ENCODE assay signal across 8 cellular contexts in the genomic region with DNA sequence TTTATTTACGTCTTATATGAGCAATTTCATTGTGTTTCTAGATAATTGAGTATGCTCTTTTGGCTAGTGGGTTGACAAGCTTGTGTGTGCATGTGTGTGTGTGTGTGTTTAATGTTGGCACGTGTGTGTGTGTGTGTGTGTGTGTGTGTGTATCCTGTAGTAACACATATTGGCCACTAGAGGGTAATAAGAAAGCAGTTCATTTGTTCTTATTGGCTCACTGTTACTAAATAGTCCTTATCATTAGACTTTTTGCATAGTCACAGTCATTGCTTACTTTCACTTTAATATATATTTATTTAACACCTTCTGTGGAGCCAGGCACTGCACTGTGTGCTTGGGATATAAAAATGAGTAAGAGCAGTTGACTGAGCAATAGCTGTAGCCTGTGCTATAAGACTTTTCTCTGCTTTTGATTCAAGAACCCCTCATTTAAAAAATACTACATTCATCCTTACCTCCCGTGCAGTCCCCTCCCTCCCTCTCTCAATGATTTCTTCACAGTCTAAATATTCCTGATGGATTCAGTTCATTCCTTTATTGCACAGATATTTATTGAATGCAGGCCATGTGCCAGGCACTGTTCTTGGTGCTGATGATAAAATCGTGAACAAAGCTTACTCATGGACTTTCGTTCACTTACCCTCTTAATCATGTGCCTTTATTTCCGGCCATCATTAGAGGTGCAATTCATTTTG.
DNase-seq lines count a peak whose midpoint lies in the region; ATAC-seq, FAIRE-seq and TF ChIP-seq lines count a peak whose summit lies in the region.

No MANE protein-coding gene starts in this region.

- 27% methylated on average over 6 of the region's 6 CpGs for WGBS in K562 (ENCODE audit: insufficient coverage, low coverage, missing lambda C conversion rate)
- 29 to 32% methylated on average over 6 of the region's 6 CpGs for WGBS in tibial nerve, 2 donors

- TF ChIP-seq EP300 in K562 (IDR thresholded peaks at IDR 0.05; ENCODE audit: low read length) = no peak
- no peak for TF ChIP-seq EP300 in tibial nerve (IDR thresholded peaks at IDR 0.05)

- BruUV-seq in K562 (replicated peaks; lab: Mats Ljungman, UMichigan) = no TSS peak

- no peak for FAIRE-seq in K562 (lab: Jason Lieb, UNC)

- H3K4me1 ChIP-seq in K562 (replicated peaks in 1 of 2; ENCODE audit: control insufficient read depth in 2 of 2, insufficient read depth in 2 of 2, low read length in 2 of 2) (peaks cover 0 to 29% of the 10 kb centered on the region in 2 experiments; a peak in 3 of 5 replicates), tibial nerve (peaks cover 0 to 66% (median 33%) of the 10 kb centered on the region in 4 donors)

- TF ChIP-seq CTCF in CD14-positive monocyte (IDR thresholded peaks at IDR 0.05) (peak; percentile 56), K562 (IDR thresholded peaks at IDR 0.05 in 2 of 3, conservative IDR thresholded peaks at IDR 0.05 in 1 of 3; ENCODE audit: insufficient read depth in 2 of 3, low read depth in 1 of 3, low read length in 3 of 3) (peak; percentile 59 to 84 (median 70)), tibial nerve (IDR thresholded peaks at IDR 0.05) (peak; percentile 32 to 66 (median 47))

- peaks cover 37% of the 10 kb centered on the region for H3K4me1 Mint-ChIP-seq in CD14-positive monocyte

- H3K4me3 ChIP-seq in K562 (no peak overlapping the region), tibial nerve (no peak overlapping the region)

- H3K27ac Mint-ChIP-seq in CD14-positive monocyte = peak overlapping the region; percentile 6 to 84 (median 76)

- peaks cover 100% of the 10 kb centered on the region for H3K79me2 ChIP-seq in K562 (ENCODE audit: control insufficient read depth, insufficient read depth, low read length)

- peaks cover 0 to 2% (median 0%) of the 10 kb centered on the region in 3 donors for H3K27me3 Mint-ChIP-seq in CD14-positive monocyte (ENCODE audit: low read depth in 3 of 3)

- no peaks in the 10 kb centered on the region for H3K9me1 ChIP-seq in K562 (ENCODE audit: control insufficient read depth, insufficient read depth, low read length)

- H3K27me3 ChIP-seq in K562 (ENCODE audit: control insufficient read depth in 2 of 2, insufficient read depth in 2 of 2, low read length in 2 of 2) (no peaks in the 10 kb centered on the region), tibial nerve (no peaks in the 10 kb centered on the region)

- peak overlapping the region; percentile 2; the same call in 1 of the 2 replicates for H3K4me2 ChIP-seq in K562 (ENCODE audit: insufficient read depth, low read length)

- no peak overlapping the region for H2AFZ ChIP-seq in K562 (ENCODE audit: low read depth, low read length)

- peak overlapping the region in 1 of 2 donors; percentile 56 for H3K4me3 Mint-ChIP-seq in CD14-positive monocyte

- ATAC-seq in GM18870 (IDR thresholded peaks at IDR 0.05; ENCODE audit: unreplicated experiment) = peak; percentile 35
- ATAC-seq in K562 = peak; percentile 74

- CTCF ChIA-PET in K562 (lab: Yijun Ruan, JAX; ENCODE audit: low intra/inter-chr PET ratio) = no interaction called here

- intact Hi-C loops in CD14-positive monocyte (cut with micrococcal nuclease) = loop anchor here in 1 of 2 donors (5.0 to 10.0 kb wide), 2 partner anchors 102 to 241 kb away; no protein-coding TSS in a partner anchor
- intact Hi-C loops in K562 (cut with micrococcal nuclease) = loop anchor here (5.0 kb wide), 6 partner anchors 96 to 241 kb away; a partner anchor contains a TSS

- H3K27ac ChIP-seq in K562 (ENCODE audit: extremely low read depth, low read depth, low read length) = no peak overlapping the region
- no peak overlapping the region for H3K27ac ChIP-seq in tibial nerve

- in situ Hi-C loops in K562 (cut with MboI) = no loop called here

- DNase-seq in CD14-positive monocyte (ENCODE audit: low spot score) = no peak
- DNase-seq in NCI-H748 (lab: John Stamatoyannopoulos, UW; ENCODE audit: unreplicated experiment) = peak; percentile 42
- peak; percentile 41 to 51 (median 47) for DNase-seq in K562 (ENCODE audit: extremely low read depth in 1 of 4, low spot score in 3 of 4)
- peak; percentile 55 for DNase-seq in kidney glomerular epithelial cell (lab: John Stamatoyannopoulos, UW)
- no peak for DNase-seq in tibial nerve (ENCODE audit: low spot score in 2 of 2)
- DNase-seq in DMS153 treated with DMSO at 0.1 percent for 48 hours (lab: John Stamatoyannopoulos, UW; ENCODE audit: unreplicated experiment) = no peak
- no peak for DNase-seq in D341Med (ENCODE audit: low spot score)

- POLR2A ChIA-PET in K562 (lab: Yijun Ruan, JAX) = interaction anchor here (0.6 to 4.1 kb wide), 5 partner anchors 8 to 195 kb away, joined by 3 to 14 read pairs (median 4); no protein-coding TSS in a partner anchor

- no peaks in the 10 kb centered on the region for H3K9me3 Mint-ChIP-seq in CD14-positive monocyte

- H3K9ac ChIP-seq in K562 (ENCODE audit: insufficient read depth in 1 of 2, low read depth in 2 of 2, low read length in 2 of 2) = no peak overlapping the region

- H3K9me3 ChIP-seq in K562 (replicated peaks; ENCODE audit: control insufficient read depth, insufficient read depth, low read depth, low read length) (no peaks in the 10 kb centered on the region), tibial nerve (no peaks in the 10 kb centered on the region)

- peaks cover 19% of the 10 kb centered on the region for H4K20me1 ChIP-seq in K562 (replicated peaks; ENCODE audit: control insufficient read depth, insufficient read depth, low read length)

- H3K36me3 Mint-ChIP-seq in CD14-positive monocyte = peaks cover 9% of the 10 kb centered on the region in 2 donors

- TF ChIP-seq POLR2A in K562 (conservative IDR thresholded peaks at IDR 0.05) = no peak
- TF ChIP-seq POLR2A in tibial nerve (IDR thresholded peaks at IDR 0.05) = no peak

- TF ChIP-seq RAD21 in K562 (CRISPR knock-in tag; conservative IDR thresholded peaks at IDR 0.05 in 1 of 2, IDR thresholded peaks at IDR 0.05 in 1 of 2) = peak in 1 of 2 experiments; percentile 68; a peak in 3 of 4 replicates

- H3K36me3 ChIP-seq in K562 (ENCODE audit: control insufficient read depth, insufficient read depth, low read length) (peaks cover 33% of the 10 kb centered on the region), tibial nerve (no peaks in the 10 kb centered on the region)

TF ChIP-seq in K562, 482 proteins besides CTCF, POLR2A, EP300 and RAD21 (continues in another document):
- TF ChIP-seq CREM (IDR thresholded peaks at IDR 0.05; ENCODE audit: low read depth) = 0 out of 2 replicates have a peak, but pooled peaks have one; percentile 14
- TF ChIP-seq, protein P1, sequence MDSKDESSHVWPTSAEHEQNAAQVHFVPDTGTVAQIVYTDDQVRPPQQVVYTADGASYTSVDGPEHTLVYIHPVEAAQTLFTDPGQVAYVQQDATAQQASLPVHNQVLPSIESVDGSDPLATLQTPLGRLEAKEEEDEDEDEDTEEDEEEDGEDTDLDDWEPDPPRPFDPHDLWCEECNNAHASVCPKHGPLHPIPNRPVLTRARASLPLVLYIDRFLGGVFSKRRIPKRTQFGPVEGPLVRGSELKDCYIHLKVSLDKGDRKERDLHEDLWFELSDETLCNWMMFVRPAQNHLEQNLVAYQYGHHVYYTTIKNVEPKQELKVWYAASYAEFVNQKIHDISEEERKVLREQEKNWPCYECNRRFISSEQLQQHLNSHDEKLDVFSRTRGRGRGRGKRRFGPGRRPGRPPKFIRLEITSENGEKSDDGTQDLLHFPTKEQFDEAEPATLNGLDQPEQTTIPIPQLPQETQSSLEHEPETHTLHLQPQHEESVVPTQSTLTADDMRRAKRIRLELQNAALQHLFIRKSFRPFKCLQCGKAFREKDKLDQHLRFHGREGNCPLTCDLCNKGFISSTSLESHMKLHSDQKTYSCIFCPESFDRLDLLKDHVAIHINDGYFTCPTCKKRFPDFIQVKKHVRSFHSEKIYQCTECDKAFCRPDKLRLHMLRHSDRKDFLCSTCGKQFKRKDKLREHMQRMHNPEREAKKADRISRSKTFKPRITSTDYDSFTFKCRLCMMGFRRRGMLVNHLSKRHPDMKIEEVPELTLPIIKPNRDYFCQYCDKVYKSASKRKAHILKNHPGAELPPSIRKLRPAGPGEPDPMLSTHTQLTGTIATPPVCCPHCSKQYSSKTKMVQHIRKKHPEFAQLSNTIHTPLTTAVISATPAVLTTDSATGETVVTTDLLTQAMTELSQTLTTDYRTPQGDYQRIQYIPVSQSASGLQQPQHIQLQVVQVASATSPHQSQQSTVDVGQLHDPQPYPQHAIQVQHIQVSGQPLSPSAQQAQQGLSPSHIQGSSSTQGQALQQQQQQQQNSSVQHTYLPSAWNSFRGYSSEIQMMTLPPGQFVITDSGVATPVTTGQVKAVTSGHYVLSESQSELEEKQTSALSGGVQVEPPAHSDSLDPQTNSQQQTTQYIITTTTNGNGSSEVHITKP (IDR thresholded peaks at IDR 0.05; ENCODE audit: partially characterized antibody) = no peak
- TF ChIP-seq LARP7 (IDR thresholded peaks at IDR 0.05) = peak; percentile 61; the same call in 1 of the 2 replicates
- peak; percentile 23 to 79; a peak in 2 of 4 replicates for TF ChIP-seq ARNT (IDR thresholded peaks at IDR 0.05)
- TF ChIP-seq, protein P2, sequence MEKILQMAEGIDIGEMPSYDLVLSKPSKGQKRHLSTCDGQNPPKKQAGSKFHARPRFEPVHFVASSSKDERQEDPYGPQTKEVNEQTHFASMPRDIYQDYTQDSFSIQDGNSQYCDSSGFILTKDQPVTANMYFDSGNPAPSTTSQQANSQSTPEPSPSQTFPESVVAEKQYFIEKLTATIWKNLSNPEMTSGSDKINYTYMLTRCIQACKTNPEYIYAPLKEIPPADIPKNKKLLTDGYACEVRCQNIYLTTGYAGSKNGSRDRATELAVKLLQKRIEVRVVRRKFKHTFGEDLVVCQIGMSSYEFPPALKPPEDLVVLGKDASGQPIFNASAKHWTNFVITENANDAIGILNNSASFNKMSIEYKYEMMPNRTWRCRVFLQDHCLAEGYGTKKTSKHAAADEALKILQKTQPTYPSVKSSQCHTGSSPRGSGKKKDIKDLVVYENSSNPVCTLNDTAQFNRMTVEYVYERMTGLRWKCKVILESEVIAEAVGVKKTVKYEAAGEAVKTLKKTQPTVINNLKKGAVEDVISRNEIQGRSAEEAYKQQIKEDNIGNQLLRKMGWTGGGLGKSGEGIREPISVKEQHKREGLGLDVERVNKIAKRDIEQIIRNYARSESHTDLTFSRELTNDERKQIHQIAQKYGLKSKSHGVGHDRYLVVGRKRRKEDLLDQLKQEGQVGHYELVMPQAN (IDR thresholded peaks at IDR 0.05; ENCODE audit: borderline replicate concordance) = peak; percentile 52; the same call in 1 of the 2 replicates
- TF ChIP-seq ZNF316 (IDR thresholded peaks at IDR 0.05) = peak; percentile 64
- TF ChIP-seq POLR2G (IDR thresholded peaks at IDR 0.05; ENCODE audit: low read depth, low read length) = no peak
- TF ChIP-seq EP400 (IDR thresholded peaks at IDR 0.05) = peak; percentile 11; the same call in 1 of the 2 replicates
- TF ChIP-seq FOXK2 (conservative IDR thresholded peaks at IDR 0.05 in 1 of 2, IDR thresholded peaks at IDR 0.05 in 1 of 2; ENCODE audit: low read depth in 2 of 2) = peak; percentile 51 to 65; a peak in 3 of 4 replicates
- TF ChIP-seq NFE2 (IDR thresholded peaks at IDR 0.05; ENCODE audit: low read depth) = 0 out of 2 replicates have a peak, but pooled peaks have one; percentile 53
- TF ChIP-seq MAFG (tag; conservative IDR thresholded peaks at IDR 0.05) = peak; percentile 81
- peak; percentile 29 for TF ChIP-seq RFX1 (IDR thresholded peaks at IDR 0.05)

Comparison
In these comparisons a context has a peak if more than half of its experiments do, and no peak if none do; other contexts are left out.
1. DNase-seq: peak in NCI-H748 (single experiment), K562 (4 of 4) and kidney glomerular epithelial cell (single experiment); none in CD14-positive monocyte (single experiment), tibial nerve (0 of 2), DMS153 treated with DMSO at 0.1 percent for 48 hours (single experiment) and D341Med (single experiment).
2. Peak in every context shown above with its lines, with median percentiles within 50 percentile points of each other: CTCF ChIP-seq.